1 cellular context compared by ENCODE assay signal in genomic region chr7:76356115-76356514, GRCh38.
TF ChIP-seq lines count a peak whose summit lies in the region.

No MANE protein-coding gene starts in this region.

TF ChIP-seq in K562, 482 proteins besides CTCF, POLR2A, EP300 and RAD21:
- peak; percentile 84 for TF ChIP-seq ADNP (tag; IDR thresholded peaks at IDR 0.05)
- TF ChIP-seq ILF3 (IDR thresholded peaks at IDR 0.05; ENCODE audit: borderline replicate concordance): no peak
- peak; percentile 26 to 51; a peak in 3 of 4 replicates for TF ChIP-seq KDM1A (IDR thresholded peaks at IDR 0.05)
- TF ChIP-seq, protein P1, sequence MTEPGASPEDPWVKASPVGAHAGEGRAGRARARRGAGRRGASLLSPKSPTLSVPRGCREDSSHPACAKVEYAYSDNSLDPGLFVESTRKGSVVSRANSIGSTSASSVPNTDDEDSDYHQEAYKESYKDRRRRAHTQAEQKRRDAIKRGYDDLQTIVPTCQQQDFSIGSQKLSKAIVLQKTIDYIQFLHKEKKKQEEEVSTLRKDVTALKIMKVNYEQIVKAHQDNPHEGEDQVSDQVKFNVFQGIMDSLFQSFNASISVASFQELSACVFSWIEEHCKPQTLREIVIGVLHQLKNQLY (CRISPR knock-in tag; conservative IDR thresholded peaks at IDR 0.05): no peak
- TF ChIP-seq HDAC1 (IDR thresholded peaks at IDR 0.05): 0 out of 4 replicates have a peak, but pooled peaks of 1 of the 2 experiments have one; percentile 21
- TF ChIP-seq ID3 (CRISPR knock-in tag; IDR thresholded peaks at IDR 0.05): peak; percentile 35; the same call in 1 of the 2 replicates
- no peak for TF ChIP-seq ID3 (tag; IDR thresholded peaks at IDR 0.05)
- no peak for TF ChIP-seq ZSCAN29 (IDR thresholded peaks at IDR 0.05)
- TF ChIP-seq HDAC2 (IDR thresholded peaks at IDR 0.05): 0 out of 2 replicates have a peak, but pooled peaks have one; percentile 13
- TF ChIP-seq RBM25 (IDR thresholded peaks at IDR 0.05; ENCODE audit: low read depth, low read length, severe bottlenecking): peak; percentile 92
- TF ChIP-seq MYNN (IDR thresholded peaks at IDR 0.05): no peak
- TF ChIP-seq MYNN (CRISPR knock-in tag; IDR thresholded peaks at IDR 0.05): no peak
- TF ChIP-seq BCOR (IDR thresholded peaks at IDR 0.05): peak; percentile 87
